Comparison of ENCODE assay signal across 20 cellular contexts in genomic region chr6:11332463-11332862, GRCh38.
"Had no signal": no experiment of that assay in that cellular context is flagged by ENCODE, and none has a peak within 500 bp of the region (broad histone marks: within the 10 kb centered on the region; RNA-seq: fewer than 3 reads in every experiment).

No MANE protein-coding gene starts in this region.

- H3K27ac Mint-ChIP-seq: activated naive CD8-positive, alpha-beta T cell treated with anti-CD3 and anti-CD28 coated beads, Interleukin-2, amount 10 ng/mL, durations not matched to agents 7 days and 5 days; activated T-helper 2 cell treated with anti-CD3 and anti-CD28 coated beads, Interferon-gamma antibody, Interleukin-2, Interleukin-4, amounts not matched to agents 10 μg/mL and 5 μg/mL and 100 μg/mL, durations not matched to agents 14 hours and 24 hours and 36 hours; neural progenitor cell had no signal

- H3K27me3 Mint-ChIP-seq: activated naive CD8-positive, alpha-beta T cell treated with anti-CD3 and anti-CD28 coated beads, Interleukin-2, amount 10 ng/mL, durations not matched to agents 7 days and 5 days; effector memory CD8-positive, alpha-beta T cell; T-helper 17 cell had no signal

- H3K9me3 Mint-ChIP-seq: activated naive CD8-positive, alpha-beta T cell treated with anti-CD3 and anti-CD28 coated beads, Interleukin-2, amount 10 ng/mL, durations not matched to agents 7 days and 5 days; activated T-helper 2 cell treated with anti-CD3 and anti-CD28 coated beads, Interferon-gamma antibody, Interleukin-2, Interleukin-4, amounts not matched to agents 10 μg/mL and 5 μg/mL and 100 μg/mL, durations not matched to agents 14 hours and 24 hours and 36 hours; effector memory CD8-positive, alpha-beta T cell; neural progenitor cell had no signal

- H3K4me3 Mint-ChIP-seq: activated naive CD8-positive, alpha-beta T cell treated with anti-CD3 and anti-CD28 coated beads, Interleukin-2, amount 10 ng/mL, durations not matched to agents 7 days and 5 days; effector memory CD8-positive, alpha-beta T cell; neural progenitor cell; T-helper 17 cell had no signal

- DNase-seq: activated CD4-positive, alpha-beta T cell treated with anti-CD3 and anti-CD28 coated beads for 1 hour; activated CD4-positive, alpha-beta T cell treated with anti-CD3 and anti-CD28 coated beads, Interleukin-2, amount 50 U/mL, for 48 hours; activated CD8-positive, alpha-beta memory T cell treated with anti-CD3 and anti-CD28 coated beads for 24 hours; activated naive CD8-positive, alpha-beta T cell treated with anti-CD3 and anti-CD28 coated beads, Interleukin-2, amount 10 ng/mL, durations not matched to agents 7 days and 5 days; amniotic stem cell; caudate nucleus; cortex of kidney; effector memory CD8-positive, alpha-beta T cell; erythroblast; gastrocnemius medialis; glutamatergic neuron; islet precursor cell; left ventricle myocardium inferior; spleen; stimulated activated naive CD4-positive, alpha-beta T cell; T-helper 17 cell; testis; transverse colon had no signal

- H3K4me1 Mint-ChIP-seq: neural progenitor cell had no signal

- ATAC-seq: effector memory CD8-positive, alpha-beta T cell; gastrocnemius medialis; T-helper 17 cell had no signal
